Comparison of ENCODE assay signal across 6 cellular contexts in the genomic region with DNA sequence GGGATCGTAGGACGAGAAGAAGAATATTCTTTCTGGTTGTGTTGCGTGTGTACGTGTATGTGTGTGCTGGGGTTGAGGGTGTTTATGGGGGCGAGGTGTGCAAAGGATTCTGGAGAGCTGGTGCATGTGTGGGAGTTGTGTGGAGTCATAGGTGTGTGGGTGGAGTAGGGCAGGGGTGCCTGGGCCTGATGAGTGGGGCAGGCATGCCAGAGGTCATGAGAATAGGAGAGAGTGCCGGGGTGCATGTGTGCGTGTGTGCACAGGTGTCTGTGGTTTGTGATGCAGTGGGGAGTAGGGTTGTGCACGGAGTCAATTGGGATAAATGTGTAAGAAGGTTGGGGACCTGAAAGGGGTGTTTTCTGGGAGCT. TPM values are rescaled to one million over a fixed set of nuclear protein-coding genes. Genes with fewer than 3 reads are reported as not detected.
A peak's percentile ranks its signal among the peaks of the same experiment; 100 is the strongest.
DNase-seq lines count a peak whose midpoint lies in the region; ATAC-seq, FAIRE-seq and TF ChIP-seq lines count a peak whose summit lies in the region.

No MANE protein-coding gene starts in this region.

- H3K56ac ChIP-seq in H1 (replicated peaks; ENCODE audit: insufficient read length, low read depth, low read length): no peak overlapping the region

- POLR2A ChIA-PET in H1 (lab: Charles Lee; ENCODE audit: partially characterized antibody): interaction anchor here (0.6 to 3.8 kb wide), 8 partner anchors 9 to 63 kb away, joined by 3 to 10 read pairs (median 3); partner anchors contain the start of gene DMAC2

- no peaks in the 10 kb centered on the region for H3K9me3 ChIP-seq in H1 (ENCODE audit: insufficient read depth in 2 of 2, low read depth in 1 of 2, low read length in 1 of 2)

- H3K14ac ChIP-seq in H1 (ENCODE audit: insufficient read length): no peak overlapping the region

- 41% methylated on average over 8 of the region's 8 CpGs; no CpG with 5 or more reads in 1 of the 2 experiments for WGBS in H1 (ENCODE audit: extremely low coverage in 1 of 2, insufficient coverage in 1 of 2, insufficient read length in 1 of 2, insufficient replicate concordance in 2 of 2, low coverage in 1 of 2, low lambda C conversion rate in 2 of 2, missing lambda C conversion rate in 1 of 2), 2 experiments

- H3K79me2 ChIP-seq in H1 (ENCODE audit: control insufficient read depth in 1 of 2, insufficient read depth in 2 of 2, low read length in 2 of 2): no peaks in the 10 kb centered on the region

- no peak overlapping the region for H3K23ac ChIP-seq in H1 (ENCODE audit: insufficient read length)

- H4K91ac ChIP-seq in H1 (replicated peaks; ENCODE audit: insufficient read length, low read length): no peak overlapping the region

- DNase-seq in SK-N-DZ (ENCODE audit: low spot score): peak; percentile 7
- DNase-seq in H1 (ENCODE audit: low read depth in 1 of 2, low spot score in 2 of 2): no peak
- DNase-seq in retinal pigment epithelial cell (ENCODE audit: low read depth): no peak
- no peak for DNase-seq in cerebellum (ENCODE audit: low spot score)
- no peak for DNase-seq in NCI-H524 treated with DMSO at 0.1 percent for 48 hours (lab: John Stamatoyannopoulos, UW)

- no peak overlapping the region; the same call in 1 of the 2 replicates for H4K8ac ChIP-seq in H1 (ENCODE audit: extremely low read depth, insufficient read depth, low read length)

- TF ChIP-seq POLR2A in H1 (IDR thresholded peaks at IDR 0.05; ENCODE audit: control extremely low read depth in 1 of 2, low read depth in 2 of 2, low read length in 2 of 2): no peak

- H3K18ac ChIP-seq in H1 (ENCODE audit: extremely low read depth, low read length): peak overlapping the region; percentile 90

- TF ChIP-seq RAD21 in H1 (IDR thresholded peaks at IDR 0.05 in 1 of 2, conservative IDR thresholded peaks at IDR 0.05 in 1 of 2; ENCODE audit: low read depth in 2 of 2, low read length in 2 of 2): no peak

- H2AFZ ChIP-seq in H1 (ENCODE audit: low read length): peak overlapping the region; percentile 91; the same call in 1 of the 2 replicates

- H2AK5ac ChIP-seq in H1 (ENCODE audit: low read depth, low read length): peak overlapping the region; percentile 53; the same call in 1 of the 2 replicates

- CTCF ChIA-PET in H1 (lab: Charles Lee; ENCODE audit: partially characterized antibody): interaction anchor here (0.6 to 3.1 kb wide), 6 partner anchors 12 to 187 kb away, joined by 3 to 33 read pairs (median 3); partner anchors contain the start of genes B9D2 and TGFB1

- no peak overlapping the region for H3K4ac ChIP-seq in H1 (replicated peaks; ENCODE audit: insufficient read length, low read depth, low read length)

- H2BK15ac ChIP-seq in H1 (ENCODE audit: low read length): peak overlapping the region; percentile 88; the same call in 1 of the 2 replicates

- H3K27me3 ChIP-seq in H1 (replicated peaks in 1 of 4; ENCODE audit: control insufficient read depth in 3 of 4, extremely low read depth in 1 of 4, insufficient read depth in 3 of 4, low read length in 3 of 4): peaks cover 0 to 9% (median 2%) of the 10 kb centered on the region in 4 experiments; a peak in 4 of 7 replicates

- no peak overlapping the region for H2BK120ac ChIP-seq in H1 (replicated peaks; ENCODE audit: low read depth, low read length)

- H2BK20ac ChIP-seq in H1 (ENCODE audit: low read length): no peak overlapping the region

- no peak for ATAC-seq in HG02588 (IDR thresholded peaks at IDR 0.05; ENCODE audit: unreplicated experiment)

- peak overlapping the region in 3 of 4 experiments; percentile 28 to 72 (median 29); a peak in 4 of 7 replicates for H3K9ac ChIP-seq in H1 (replicated peaks in 1 of 4; ENCODE audit: extremely low read depth in 1 of 4, low read depth in 3 of 4, low read length in 3 of 4)

- no peaks in the 10 kb centered on the region for H3K36me3 ChIP-seq in H1 (ENCODE audit: control insufficient read depth in 2 of 4, insufficient read depth in 4 of 4, low read length in 3 of 4)

- H3K4me3 ChIP-seq in H1 (ENCODE audit: extremely low read depth in 1 of 4, insufficient read depth in 2 of 4, low read depth in 3 of 4, low read length in 4 of 4): peak overlapping the region; percentile 61 to 82 (median 71)
- peak overlapping the region; percentile 63 for H3K4me3 ChIP-seq in retinal pigment epithelial cell (ENCODE audit: low read length)

- no peak for FAIRE-seq in H1 (lab: Jason Lieb, UNC)

- H3K4me1 ChIP-seq in H1 (replicated peaks in 1 of 4; ENCODE audit: control insufficient read depth in 3 of 4, insufficient read depth in 4 of 4, low read length in 3 of 4): peaks cover 0 to 5% (median 4%) of the 10 kb centered on the region in 4 experiments; a peak in 5 of 7 replicates

- H3K23me2 ChIP-seq in H1 (ENCODE audit: low read depth, low read length): peaks cover 12% of the 10 kb centered on the region

- no peaks in the 10 kb centered on the region for H4K20me1 ChIP-seq in H1 (replicated peaks in 1 of 2; ENCODE audit: control insufficient read depth in 1 of 2, insufficient read depth in 2 of 2, low read length in 2 of 2)

- no peak overlapping the region for H4K5ac ChIP-seq in H1 (ENCODE audit: insufficient read length, low read depth, low read length)

- H3K79me1 ChIP-seq in H1 (ENCODE audit: low read depth, low read length): no peaks in the 10 kb centered on the region

- 0 out of 2 replicates have a peak overlapping the region, but pooled peaks have one; percentile 35 for H2BK5ac ChIP-seq in H1 (ENCODE audit: low read depth, low read length)

- H2BK12ac ChIP-seq in H1 (ENCODE audit: low read depth, low read length): peak overlapping the region; percentile 80; the same call in 1 of the 2 replicates

- H3K27ac ChIP-seq in H1 (ENCODE audit: low read depth, low read length): no peak overlapping the region

- TF ChIP-seq CTCF in H1 (IDR thresholded peaks at IDR 0.05; ENCODE audit: control extremely low read depth in 1 of 3, insufficient read depth in 1 of 3, low read depth in 1 of 3, low read length in 3 of 3): no peak
- no peak for TF ChIP-seq CTCF in retinal pigment epithelial cell (conservative IDR thresholded peaks at IDR 0.05; ENCODE audit: low read depth, low read length)

- peak overlapping the region; percentile 96 for H3K4me2 ChIP-seq in H1 (ENCODE audit: insufficient read depth in 1 of 2, low read depth in 2 of 2, low read length in 2 of 2)

- no peak for TF ChIP-seq EP300 in H1 (IDR thresholded peaks at IDR 0.05; ENCODE audit: borderline replicate concordance in 1 of 2, low read depth in 2 of 2, low read length in 2 of 2)

RNA-seq across cellular contexts. Expression of gene TMEM91, which starts 0.6 kb away (rescaled TPM):
- polyA plus RNA-seq in SK-N-DZ (2014; cell fraction: cytosol; rRNA removed): 0.97 and 2.2 TPM in 2 replicates
- polyA plus RNA-seq in SK-N-DZ (2014; cell fraction: nucleus; rRNA removed): 9.4 and 13.1 TPM in 2 replicates
- total RNA-seq in H1 (2021; fragmentation: NEBNext Ultra II Directional; extraction: Animal tissue kit (Norgen Biotek cat#: 25700)): 4.2 and 5.3 TPM in 2 replicates
- 7.4 and 12.9 TPM in 2 replicates for polyA plus RNA-seq in H1 (2011; rRNA removed)
- polyA plus RNA-seq in H1 (2011; cell fraction: cytosol; rRNA removed): 7.9 TPM
- polyA plus RNA-seq in H1 (2011; cell fraction: nucleus; rRNA removed): 15.3 TPM
- 3.8 to 10.2 TPM (median 7.9 TPM) in 4 replicates for polyA plus RNA-seq in H1 (2012, experiment 1 of 2)
- polyA plus RNA-seq in H1 (2012, experiment 2 of 2): 13.7 TPM
- 6.7 TPM for polyA plus RNA-seq in H1 (2013, experiment 1 of 2)
- polyA plus RNA-seq in H1 (2013, experiment 2 of 2): 6.5 TPM
- 2.3 and 9.6 TPM in 2 replicates for polyA minus RNA-seq in H1 (2011; rRNA and poly(A)+ RNA removed)
- polyA minus RNA-seq in H1 (2011; cell fraction: cytosol; rRNA and poly(A)+ RNA removed): 2.7 TPM
- 3.8 TPM for polyA minus RNA-seq in H1 (2011; cell fraction: nucleus; rRNA and poly(A)+ RNA removed)
- 5.6 TPM for total RNA-seq in cerebellum

RNA-seq across cellular contexts. Expression of gene B9D2, which starts 13.0 kb away (rescaled TPM):
- 6.4 and 15.3 TPM in 2 replicates for polyA plus RNA-seq in SK-N-DZ (2014; cell fraction: cytosol; rRNA removed)
- 5.4 and 8.1 TPM in 2 replicates for polyA plus RNA-seq in SK-N-DZ (2014; cell fraction: nucleus; rRNA removed)
- total RNA-seq in H1 (2021; fragmentation: NEBNext Ultra II Directional; extraction: Animal tissue kit (Norgen Biotek cat#: 25700)): 4.9 and 5.0 TPM in 2 replicates
- polyA plus RNA-seq in H1 (2011; rRNA removed): 6.3 and 9.0 TPM in 2 replicates
- polyA plus RNA-seq in H1 (2011; cell fraction: cytosol; rRNA removed): 4.7 TPM
- 5.1 TPM for polyA plus RNA-seq in H1 (2011; cell fraction: nucleus; rRNA removed)
- polyA plus RNA-seq in H1 (2012, experiment 1 of 2): 4.9 to 6.4 TPM (median 5.6 TPM) in 4 replicates
- 4.2 TPM for polyA plus RNA-seq in H1 (2012, experiment 2 of 2)
- 2.8 TPM for polyA plus RNA-seq in H1 (2013, experiment 1 of 2)
- 3.0 TPM for polyA plus RNA-seq in H1 (2013, experiment 2 of 2)
- 0.80 and 1.3 TPM in 2 replicates for polyA minus RNA-seq in H1 (2011; rRNA and poly(A)+ RNA removed)
- 3.4 TPM for polyA minus RNA-seq in H1 (2011; cell fraction: cytosol; rRNA and poly(A)+ RNA removed)
- 2.2 TPM for polyA minus RNA-seq in H1 (2011; cell fraction: nucleus; rRNA and poly(A)+ RNA removed)
- total RNA-seq in cerebellum: 2.4 TPM

RNA-seq across cellular contexts. Expression of gene EXOSC5, which starts 20.2 kb away (rescaled TPM):
- polyA plus RNA-seq in SK-N-DZ (2014; cell fraction: cytosol; rRNA removed): 161 and 180 TPM in 2 replicates
- 82.3 and 104 TPM in 2 replicates for polyA plus RNA-seq in SK-N-DZ (2014; cell fraction: nucleus; rRNA removed)
- total RNA-seq in H1 (2021; fragmentation: NEBNext Ultra II Directional; extraction: Animal tissue kit (Norgen Biotek cat#: 25700)): 56.2 and 66.0 TPM in 2 replicates
- polyA plus RNA-seq in H1 (2011; rRNA removed): 92.8 and 125 TPM in 2 replicates
- 99.3 TPM for polyA plus RNA-seq in H1 (2011; cell fraction: cytosol; rRNA removed)
- polyA plus RNA-seq in H1 (2011; cell fraction: nucleus; rRNA removed): 84.3 TPM
- polyA plus RNA-seq in H1 (2012, experiment 1 of 2): 66.1 to 69.5 TPM (median 68.1 TPM) in 4 replicates
- polyA plus RNA-seq in H1 (2012, experiment 2 of 2): 92.1 TPM
- 40.1 TPM for polyA plus RNA-seq in H1 (2013, experiment 1 of 2)
- polyA plus RNA-seq in H1 (2013, experiment 2 of 2): 38.2 TPM
- 18.9 and 23.9 TPM in 2 replicates for polyA minus RNA-seq in H1 (2011; rRNA and poly(A)+ RNA removed)
- 30.8 TPM for polyA minus RNA-seq in H1 (2011; cell fraction: cytosol; rRNA and poly(A)+ RNA removed)
- 19.9 TPM for polyA minus RNA-seq in H1 (2011; cell fraction: nucleus; rRNA and poly(A)+ RNA removed)
- 7.4 TPM for total RNA-seq in cerebellum

RNA-seq across cellular contexts. Expression of gene BCKDHA, which starts 20.6 kb away (rescaled TPM):
- polyA plus RNA-seq in SK-N-DZ (2014; cell fraction: cytosol; rRNA removed): 67.7 and 76.5 TPM in 2 replicates
- 50.9 and 55.1 TPM in 2 replicates for polyA plus RNA-seq in SK-N-DZ (2014; cell fraction: nucleus; rRNA removed)
- 14.2 and 15.2 TPM in 2 replicates for total RNA-seq in H1 (2021; fragmentation: NEBNext Ultra II Directional; extraction: Animal tissue kit (Norgen Biotek cat#: 25700))
- polyA plus RNA-seq in H1 (2011; rRNA removed): 69.6 and 103 TPM in 2 replicates
- 46.5 TPM for polyA plus RNA-seq in H1 (2011; cell fraction: cytosol; rRNA removed)
- 93.1 TPM for polyA plus RNA-seq in H1 (2011; cell fraction: nucleus; rRNA removed)
- polyA plus RNA-seq in H1 (2012, experiment 1 of 2): 10.6 to 41.9 TPM (median 29.6 TPM) in 4 replicates
- 34.0 TPM for polyA plus RNA-seq in H1 (2012, experiment 2 of 2)
- 29.0 TPM for polyA plus RNA-seq in H1 (2013, experiment 1 of 2)
- 28.6 TPM for polyA plus RNA-seq in H1 (2013, experiment 2 of 2)
- 13.7 and 25.1 TPM in 2 replicates for polyA minus RNA-seq in H1 (2011; rRNA and poly(A)+ RNA removed)
- 34.5 TPM for polyA minus RNA-seq in H1 (2011; cell fraction: cytosol; rRNA and poly(A)+ RNA removed)
- polyA minus RNA-seq in H1 (2011; cell fraction: nucleus; rRNA and poly(A)+ RNA removed): 30.6 TPM
- total RNA-seq in cerebellum: 23.0 TPM

RNA-seq across cellular contexts. Expression of gene TGFB1, which starts 23.3 kb away (rescaled TPM):
- 6.3 and 8.1 TPM in 2 replicates for polyA plus RNA-seq in SK-N-DZ (2014; cell fraction: cytosol; rRNA removed)
- 1.8 and 9.6 TPM in 2 replicates for polyA plus RNA-seq in SK-N-DZ (2014; cell fraction: nucleus; rRNA removed)
- total RNA-seq in H1 (2021; fragmentation: NEBNext Ultra II Directional; extraction: Animal tissue kit (Norgen Biotek cat#: 25700)): 10.6 and 12.2 TPM in 2 replicates
- polyA plus RNA-seq in H1 (2011; rRNA removed): 1.7 and 6.5 TPM in 2 replicates
- 2.0 TPM for polyA plus RNA-seq in H1 (2011; cell fraction: cytosol; rRNA removed)
- 3.0 TPM for polyA plus RNA-seq in H1 (2011; cell fraction: nucleus; rRNA removed)
- polyA plus RNA-seq in H1 (2012, experiment 1 of 2): 7.1 to 8.5 TPM (median 7.4 TPM) in 4 replicates
- polyA plus RNA-seq in H1 (2012, experiment 2 of 2): 7.1 TPM
- polyA plus RNA-seq in H1 (2013, experiment 1 of 2): 12.1 TPM
- polyA plus RNA-seq in H1 (2013, experiment 2 of 2): 12.7 TPM
- 0.88 and 5.4 TPM in 2 replicates for polyA minus RNA-seq in H1 (2011; rRNA and poly(A)+ RNA removed)
- polyA minus RNA-seq in H1 (2011; cell fraction: cytosol; rRNA and poly(A)+ RNA removed): 8.4 TPM
- 2.1 TPM for polyA minus RNA-seq in H1 (2011; cell fraction: nucleus; rRNA and poly(A)+ RNA removed)
- 1.7 TPM for total RNA-seq in cerebellum
